Comparison of ENCODE assay signal across 8 cellular contexts in the genomic region with DNA sequence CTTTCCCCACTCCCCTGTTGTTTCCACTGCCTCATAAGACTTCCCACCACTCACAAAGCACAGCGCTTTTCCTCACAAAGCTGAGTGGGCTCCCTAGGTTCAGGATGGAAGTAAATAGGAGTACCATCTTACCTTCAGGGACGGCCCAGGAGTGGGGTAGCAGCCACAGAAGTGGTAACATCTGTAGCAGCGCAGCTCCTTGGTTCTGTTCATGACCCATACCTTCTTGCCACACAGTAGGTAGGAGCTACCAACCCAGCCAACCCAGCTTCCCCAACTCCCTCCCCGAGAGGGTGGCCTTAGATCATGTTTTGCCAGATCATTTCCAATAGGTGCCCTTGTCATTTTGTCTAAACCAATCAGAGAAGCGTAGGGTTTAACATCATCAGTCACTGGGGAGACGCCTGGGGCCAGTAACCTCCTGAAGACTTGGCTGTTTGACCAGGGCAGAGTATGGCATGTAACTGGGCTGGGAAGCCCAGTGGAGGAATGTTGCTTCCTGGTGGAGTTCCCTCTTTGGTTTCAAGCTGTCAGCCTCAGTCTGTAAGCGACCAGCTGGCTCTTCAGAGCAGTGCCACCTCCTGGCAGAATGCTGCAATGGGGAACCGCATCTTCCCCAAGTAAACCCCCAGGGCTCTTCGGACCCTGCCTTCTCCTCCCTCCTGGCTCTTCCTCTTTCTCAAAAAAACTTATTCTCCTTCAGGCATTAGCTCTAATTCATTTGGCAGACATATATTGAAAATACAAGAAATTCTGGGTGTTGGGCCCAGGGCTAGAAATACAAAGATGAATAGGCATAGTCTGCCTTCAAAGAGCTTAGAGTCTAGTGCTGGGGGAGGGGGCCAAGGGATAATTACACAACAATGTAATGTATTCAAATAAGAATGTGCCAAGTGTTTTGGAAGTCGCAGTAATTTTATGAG. TPM values are rescaled to one million over a fixed set of nuclear protein-coding genes. Genes with fewer than 3 reads are reported as not detected.
DNase-seq lines count a peak whose midpoint lies in the region; ATAC-seq and TF ChIP-seq lines count a peak whose summit lies in the region.

Gene HLA-DMA (minus strand): TSS at position 281 of the 923 bp plus-strand sequence. CDS start 61 bp downstream, at position 220.

- H3K27me3 ChIP-seq in RWPE2 (ENCODE audit: insufficient read depth, poor library complexity, severe bottlenecking) (no peaks in the 10 kb centered on the region), neural cell (ENCODE audit: insufficient read depth, low read depth, low read length) (no peaks in the 10 kb centered on the region)

- H3F3A ChIP-seq in neural cell (ENCODE audit: insufficient read depth, low read length, poor library complexity, severe bottlenecking), result no peaks in the 10 kb centered on the region

- H3K9ac ChIP-seq in neural cell (ENCODE audit: low read length), result no peak within 1 kb of the TSS

- H3K36me3 Mint-ChIP-seq in type B pancreatic cell, result no peaks in the 10 kb centered on the region

- no peaks in the 10 kb centered on the region for H3K79me2 ChIP-seq in neural cell (replicated peaks; ENCODE audit: insufficient read depth, low read length)

- peaks cover 12% of the 10 kb centered on the region for H3K4me1 Mint-ChIP-seq in type B pancreatic cell (ENCODE audit: unreplicated experiment)

- no peak within 1 kb of the TSS for H3K4me3 ChIP-seq in RWPE2 (ENCODE audit: severe bottlenecking)
- H3K4me3 ChIP-seq in fibroblast of the aortic adventitia (ENCODE audit: low read depth, low read length), result peak within 1 kb of the TSS; percentile 22
- no peak within 1 kb of the TSS for H3K4me3 ChIP-seq in neural cell (ENCODE audit: low read length)

- H3K36me3 ChIP-seq in RWPE2 (ENCODE audit: low read depth) (no peaks in the 10 kb centered on the region), neural cell (ENCODE audit: insufficient read depth, low read length) (no peaks in the 10 kb centered on the region)

- TF ChIP-seq CTCF in RWPE2 (IDR thresholded peaks at IDR 0.05; ENCODE audit: poor library complexity, severe bottlenecking) (peak; percentile 63), fibroblast of the aortic adventitia (IDR thresholded peaks at IDR 0.05; ENCODE audit: insufficient read depth, low read length) (peak; percentile 83), neural cell (IDR thresholded peaks at IDR 0.05; ENCODE audit: poor library complexity, severe bottlenecking) (peak; percentile 58), type B pancreatic cell (conservative IDR thresholded peaks at IDR 0.05) (peak; percentile 76)

- H2AFZ ChIP-seq in neural cell (ENCODE audit: low read depth, low read length), result no peak within 1 kb of the TSS

- peak; percentile 25 for DNase-seq in DMS153 (lab: John Stamatoyannopoulos, UW)
- no peak for DNase-seq in RWPE2 (ENCODE audit: low spot score)
- peak; percentile 88 for DNase-seq in activated effector memory CD4-positive, alpha-beta T cell treated with anti-CD3 and anti-CD28 coated beads, Interleukin-2, amount 50 U/mL, for 16 hours
- DNase-seq in fibroblast of the aortic adventitia (ENCODE audit: low read depth), result peak; percentile 97
- no peak for DNase-seq in type B pancreatic cell (ENCODE audit: extremely low spot score, unreplicated experiment)

- H3K27me3 Mint-ChIP-seq in type B pancreatic cell, result peaks cover 10% of the 10 kb centered on the region

- no peaks in the 10 kb centered on the region for H3K9me2 ChIP-seq in neural cell (ENCODE audit: insufficient read depth, low read length)

- no peaks in the 10 kb centered on the region for H3K9me3 Mint-ChIP-seq in type B pancreatic cell

- no peak within 1 kb of the TSS for H3K27ac Mint-ChIP-seq in type B pancreatic cell

- no peak for TF ChIP-seq RAD21 in neural cell (conservative IDR thresholded peaks at IDR 0.05)

- H3K4me2 ChIP-seq in neural cell (ENCODE audit: low read length), result no peak within 1 kb of the TSS

- ATAC-seq in GM19463 (IDR thresholded peaks at IDR 0.05; ENCODE audit: unreplicated experiment) (peak; percentile 88), HG03565 (IDR thresholded peaks at IDR 0.05; ENCODE audit: unreplicated experiment) (peak; percentile 71), RWPE2 (ENCODE audit: low read depth) (peak; percentile 95)

- no peak within 1 kb of the TSS for H3K27ac ChIP-seq in RWPE2 (ENCODE audit: poor library complexity, severe bottlenecking)
- no peak within 1 kb of the TSS for H3K27ac ChIP-seq in neural cell (ENCODE audit: low read length)

- H3K9me3 ChIP-seq in RWPE2 (ENCODE audit: severe bottlenecking) (no peaks in the 10 kb centered on the region), neural cell (ENCODE audit: low read length) (no peaks in the 10 kb centered on the region)

- H3K4me3 Mint-ChIP-seq in type B pancreatic cell, result no peak within 1 kb of the TSS

- no peak for TF ChIP-seq EP300 in neural cell (conservative IDR thresholded peaks at IDR 0.05; ENCODE audit: poor library complexity, severe bottlenecking)

- H4K20me1 ChIP-seq in neural cell (ENCODE audit: insufficient read depth), result no peaks in the 10 kb centered on the region

- H3K4me1 ChIP-seq in RWPE2 (ENCODE audit: insufficient read depth, poor library complexity, severe bottlenecking), result no peaks in the 10 kb centered on the region

TF ChIP-seq in neural cell, 6 proteins besides CTCF, POLR2A, EP300 and RAD21:
- TF ChIP-seq REST (IDR thresholded peaks at IDR 0.05; ENCODE audit: borderline replicate concordance) (no peak), MXI1 (conservative IDR thresholded peaks at IDR 0.05; ENCODE audit: poor library complexity, severe bottlenecking) (no peak), POLR2AphosphoS5 (IDR thresholded peaks at IDR 0.05) (no peak), TAF1 (IDR thresholded peaks at IDR 0.05; ENCODE audit: low read depth) (no peak), SMC3 (conservative IDR thresholded peaks at IDR 0.05; ENCODE audit: poor library complexity) (no peak), EZH2 (IDR thresholded peaks at IDR 0.05; ENCODE audit: borderline replicate concordance, insufficient read depth, low read length, poor library complexity, severe bottlenecking) (no peak)

RNA-seq across cellular contexts. Expression of gene HLA-DMA, which starts in this region (rescaled TPM):
- total RNA-seq in fibroblast of the aortic adventitia (ENCODE audit: low replicate concordance), result 1.6 and 2.1 TPM in 2 replicates
- polyA plus RNA-seq in neural cell, result 4.4 and 5.8 TPM in 2 replicates
- polyA minus RNA-seq in neural cell, result 0.97 and 1.0 TPM in 2 replicates
- total RNA-seq in type B pancreatic cell (ENCODE audit: low replicate concordance), result 1.5 and 2.0 TPM in 2 replicates

Comparison
In these comparisons a context has a peak if more than half of its experiments do, and no peak if none do; other contexts are left out.
1. DNase-seq: peak in DMS153 (single experiment), activated effector memory CD4-positive, alpha-beta T cell treated with anti-CD3 and anti-CD28 coated beads, Interleukin-2, amount 50 U/mL, for 16 hours (single experiment) and fibroblast of the aortic adventitia (single experiment); none in RWPE2 (single experiment) and type B pancreatic cell (single experiment).
2. Peak in every context shown above with its lines, with median percentiles within 50 percentile points of each other: ATAC-seq and CTCF ChIP-seq.